ENCODE assay signal across 9 cellular contexts in genomic region chr7:23184709-23185354, GRCh38. TPM values are rescaled to one million over a fixed set of nuclear protein-coding genes. Genes with fewer than 3 reads are reported as not detected.
DNase-seq lines count a peak whose midpoint lies in the region; ATAC-seq, FAIRE-seq and TF ChIP-seq lines count a peak whose summit lies in the region.
"Had no signal": no experiment of that assay in that cellular context is flagged by ENCODE, and none has a peak within 500 bp of the region (broad histone marks: within the 10 kb centered on the region; RNA-seq: fewer than 3 reads in every experiment).

No MANE protein-coding gene starts in this region.

- peaks cover 51% of the 10 kb centered on the region for H3K36me3 Mint-ChIP-seq in CD4-positive, alpha-beta T cell (ENCODE audit: low read depth)
- H3K36me3 Mint-ChIP-seq in endodermal cell (ENCODE audit: low read depth) = peaks cover 37% of the 10 kb centered on the region

- WGBS in endodermal cell (ENCODE audit: insufficient coverage in 1 of 2, insufficient read length in 1 of 2), 2 experiments = 80 to 97% methylated on average over 1 to 4 of the region's 4 CpGs
- WGBS in prostate gland = 65% methylated on average over 4 of the region's 4 CpGs

- no peak for TF ChIP-seq POLR2A in H54 (IDR thresholded peaks at IDR 0.05; ENCODE audit: low read depth, low read length)
- no peak for TF ChIP-seq POLR2A in prostate gland (IDR thresholded peaks at IDR 0.05)

- H3K4me3 Mint-ChIP-seq in CD4-positive, alpha-beta T cell = no peak overlapping the region
- no peak overlapping the region for H3K4me3 Mint-ChIP-seq in endodermal cell

- CTCF ChIA-PET in CD4-positive, alpha-beta T cell (lab: Charles Lee) = interaction anchor here (1.2 to 1.6 kb wide), 2 partner anchors 99 to 110 kb away, joined by 3 read pairs; no protein-coding TSS in a partner anchor
- CTCF ChIA-PET in OCI-LY7 (lab: Charles Lee; ENCODE audit: unreplicated experiment) = no interaction called here

- no peak overlapping the region for H3K9ac ChIP-seq in endodermal cell (ENCODE audit: extremely low read depth, low read length, poor library complexity, severe bottlenecking)

- no peaks in the 10 kb centered on the region for H3K9me3 ChIP-seq in CD4-positive, alpha-beta T cell (ENCODE audit: control insufficient read depth, low read length)
- H3K9me3 ChIP-seq in OCI-LY7 (ENCODE audit: low read length) (no peaks in the 10 kb centered on the region), endodermal cell (ENCODE audit: control insufficient read depth, low read length) (no peaks in the 10 kb centered on the region), prostate gland (no peaks in the 10 kb centered on the region)
- H3K9me3 ChIP-seq: SJSA1 had no signal

- H2AFZ ChIP-seq in OCI-LY7 (ENCODE audit: low read length) = no peak overlapping the region

- POLR2A ChIA-PET in CD4-positive, alpha-beta T cell (lab: Charles Lee) = interaction anchor here (6.3 kb wide), 1 partner anchor 79 kb away, joined by 79 read pairs; the partner anchor contains the start of gene KLHL7
- POLR2A ChIA-PET in OCI-LY7 (lab: Charles Lee) = interaction anchor here (0.6 to 1.5 kb wide), 4 partner anchors 21 to 275 kb away, joined by 3 to 5 read pairs (median 3); partner anchors contain the start of gene KLHL7

- peaks cover 22% of the 10 kb centered on the region for H3K4me1 ChIP-seq in OCI-LY7 (ENCODE audit: insufficient read depth, low read length, poor library complexity, severe bottlenecking)
- H3K4me1 ChIP-seq in endodermal cell (ENCODE audit: control insufficient read depth, insufficient read depth, low read length) = no peaks in the 10 kb centered on the region
- H3K4me1 ChIP-seq in prostate gland (replicated peaks) = no peaks in the 10 kb centered on the region

- H3K27ac ChIP-seq in CD4-positive, alpha-beta T cell (ENCODE audit: low read depth, low read length) = no peak overlapping the region
- H3K27ac ChIP-seq in OCI-LY7 (ENCODE audit: low read depth, low read length, poor library complexity, severe bottlenecking) (no peak overlapping the region), endodermal cell (ENCODE audit: low read depth, low read length) (no peak overlapping the region), prostate gland (no peak overlapping the region)
- H3K27ac ChIP-seq: SJSA1 had no signal

- H3K4me2 ChIP-seq in OCI-LY7 (ENCODE audit: low read length) = peak overlapping the region; percentile 95

- no peaks in the 10 kb centered on the region for H3K27me3 ChIP-seq in CD4-positive, alpha-beta T cell (ENCODE audit: control insufficient read depth, insufficient read depth, low read length)
- H3K27me3 ChIP-seq in endodermal cell (ENCODE audit: control insufficient read depth, insufficient read depth, low read length, poor library complexity, severe bottlenecking) = no peaks in the 10 kb centered on the region
- no peaks in the 10 kb centered on the region for H3K27me3 ChIP-seq in prostate gland (replicated peaks; ENCODE audit: insufficient read depth)
- H3K27me3 ChIP-seq: SJSA1 had no signal

- peaks cover 34% of the 10 kb centered on the region for H3K4me1 Mint-ChIP-seq in CD4-positive, alpha-beta T cell (ENCODE audit: low read depth)
- H3K4me1 Mint-ChIP-seq in endodermal cell = peaks cover 4% of the 10 kb centered on the region

- no peaks in the 10 kb centered on the region for H3K27me3 Mint-ChIP-seq in CD4-positive, alpha-beta T cell
- peaks cover 3% of the 10 kb centered on the region for H3K27me3 Mint-ChIP-seq in endodermal cell (ENCODE audit: insufficient read depth)

- H3K79me2 ChIP-seq in OCI-LY7 (ENCODE audit: insufficient read depth, low read depth, low read length) = peaks cover 84% of the 10 kb centered on the region

- peaks cover 18% of the 10 kb centered on the region for H4K20me1 ChIP-seq in OCI-LY7 (ENCODE audit: insufficient read depth, low read length)

- no peak for ATAC-seq in CD4-positive, alpha-beta T cell (ENCODE audit: poor library complexity)
- ATAC-seq in GM19035 (IDR thresholded peaks at IDR 0.05; ENCODE audit: unreplicated experiment) = no peak
- no peak for ATAC-seq in activated CD4-positive, CD25-positive, alpha-beta regulatory T cell treated with anti-CD3 and anti-CD28 coated beads, Interleukin-2, amount 50 U/mL, for 24 hours

- DNase-seq in CD4-positive, alpha-beta T cell = no peak
- peak; percentile 23 for DNase-seq in H54 (ENCODE audit: insufficient read length, low spot score)
- DNase-seq in OCI-LY7 (ENCODE audit: low spot score) = peak; percentile 27
- peak; percentile 52 for DNase-seq in endodermal cell
- peak; percentile 28 for DNase-seq in prostate gland (ENCODE audit: low spot score)
- no peak for DNase-seq in DMS79 (lab: John Stamatoyannopoulos, UW)

- H3K9me2 ChIP-seq in OCI-LY7 (ENCODE audit: insufficient read depth, low read length) = no peaks in the 10 kb centered on the region

- H3K4me3 ChIP-seq in OCI-LY7 (ENCODE audit: low read depth, low read length, poor library complexity, severe bottlenecking) (peak overlapping the region; percentile 84), endodermal cell (ENCODE audit: low read length) (no peak overlapping the region), prostate gland (no peak overlapping the region)
- H3K4me3 ChIP-seq: SJSA1 had no signal

- BruUV-seq in OCI-LY7 (replicated peaks; lab: Mats Ljungman, UMichigan) = no TSS peak

- peak; percentile 10 for TF ChIP-seq CTCF in CD4-positive, alpha-beta T cell (IDR thresholded peaks at IDR 0.05)
- TF ChIP-seq CTCF in OCI-LY7 (conservative IDR thresholded peaks at IDR 0.05; ENCODE audit: low read length) (peak; percentile 74), endodermal cell (conservative IDR thresholded peaks at IDR 0.05) (peak; percentile 46), prostate gland (IDR thresholded peaks at IDR 0.05) (peak in 3 of 4 experiments; percentile 35 to 45 (median 38))

- H3K9me3 Mint-ChIP-seq in CD4-positive, alpha-beta T cell = no peaks in the 10 kb centered on the region
- H3K9me3 Mint-ChIP-seq in endodermal cell = no peaks in the 10 kb centered on the region

- no peak overlapping the region for H3K27ac Mint-ChIP-seq in CD4-positive, alpha-beta T cell
- no peak overlapping the region for H3K27ac Mint-ChIP-seq in endodermal cell

- peak; percentile 38 for FAIRE-seq in H54 (lab: Jason Lieb, UNC)

- H3K36me3 ChIP-seq in OCI-LY7 (ENCODE audit: insufficient read depth, low read length) (peaks cover 66% of the 10 kb centered on the region), endodermal cell (ENCODE audit: control insufficient read depth, insufficient read depth, low read length) (peaks cover 48% of the 10 kb centered on the region), prostate gland (no peaks in the 10 kb centered on the region)

- intact Hi-C loops in CD4-positive, alpha-beta T cell (cut with DNase I, micrococcal nuclease) = loop anchor here (5.0 to 10.0 kb wide), 4 partner anchors 90 to 1758 kb away; partner anchors contain the start of gene SP4 (in 1 of the 2)
- intact Hi-C loops in OCI-LY7 (cut with micrococcal nuclease; ENCODE audit: unreplicated experiment) = loop anchor here (5.0 to 10.0 kb wide), 3 partner anchors 182 to 1760 kb away; partner anchors contain the start of genes SP4 and TRA2A
- intact Hi-C loops in prostate gland (cut with DNase I) = loop anchor here (5.0 kb wide), 1 partner anchor 347 kb away; the partner anchor contains the start of gene TRA2A

RNA-seq across cellular contexts. Expression of gene NUP42, which starts 3.0 kb away (rescaled TPM):
- 10 to 100 TPM; 19.4 to 20.1 TPM for total RNA-seq in CD4-positive, alpha-beta T cell
- 103 and 119 TPM in 2 replicates for total RNA-seq in OCI-LY7 (2014; rRNA removed; shearing (Covaris generic))
- 67.2 and 73.4 TPM in 2 replicates for total RNA-seq in OCI-LY7 (2022)
- total RNA-seq in endodermal cell = 10 to 100 TPM; 26.3 to 31.3 TPM
- 48.8 TPM for polyA plus RNA-seq in endodermal cell (2013, experiment 1 of 2)
- polyA plus RNA-seq in endodermal cell (2013, experiment 2 of 2) = 55.3 TPM
- 10 to 100 TPM; 36.6 to 62.9 TPM for total RNA-seq in prostate gland

Comparison
In these comparisons a context has a peak if more than half of its experiments do, and no peak if none do; other contexts are left out.
1. DNase-seq: peak in H54 (single experiment), OCI-LY7 (single experiment), endodermal cell (single experiment) and prostate gland (single experiment); none in CD4-positive, alpha-beta T cell (0 of 10) and DMS79 (single experiment).
2. CTCF ChIP-seq: peak in every context shown above with its lines; median percentile 74 in OCI-LY7; 46 in endodermal cell; 38 in prostate gland; 10 in CD4-positive, alpha-beta T cell.